ENCODE assay signal across 9 cellular contexts in the genomic region with DNA sequence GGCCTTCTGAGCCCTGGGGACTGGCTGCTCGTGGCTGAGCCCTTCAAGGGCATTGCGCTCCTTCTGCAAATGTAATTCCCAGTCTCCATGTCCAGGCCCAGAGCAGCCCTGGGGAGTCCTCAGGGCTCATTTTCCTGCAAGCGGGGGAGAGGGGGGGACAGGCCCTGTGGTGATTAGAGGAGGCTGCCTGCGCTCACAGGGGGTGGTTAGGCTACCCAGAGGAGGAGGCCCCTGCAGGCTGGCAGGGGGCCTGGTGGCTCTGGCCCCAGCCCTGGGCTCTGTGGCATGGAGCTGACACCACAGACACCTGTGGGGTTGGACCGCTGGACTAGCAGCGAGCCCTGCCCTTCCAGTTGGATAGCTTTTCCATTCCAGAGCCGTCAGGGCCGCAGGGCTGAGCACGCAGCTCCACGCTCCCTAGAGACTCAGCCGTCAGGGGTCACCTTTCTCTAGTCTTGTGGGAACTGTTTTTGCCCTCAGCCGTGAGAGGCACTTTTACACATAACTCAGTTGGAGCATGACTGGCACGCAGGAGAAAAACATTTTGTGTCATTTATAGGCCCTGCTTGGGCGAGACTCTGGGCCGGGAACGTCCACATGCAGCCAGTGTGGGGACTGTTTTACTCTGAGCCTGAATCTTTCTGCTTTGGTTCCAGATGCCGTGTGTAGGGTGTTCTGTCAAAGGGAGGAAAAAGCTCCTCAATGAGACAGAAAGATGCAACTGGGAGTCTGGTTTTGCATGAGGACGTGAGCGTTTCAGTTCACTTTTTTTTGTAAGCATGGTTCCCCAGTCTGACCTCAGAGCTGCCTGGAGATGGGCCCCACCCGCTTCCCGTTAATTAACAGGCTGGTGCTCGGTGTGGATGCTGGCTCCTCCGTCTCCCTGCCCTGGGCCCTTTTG. TPM values are rescaled to one million over a fixed set of nuclear protein-coding genes. Genes with fewer than 3 reads are reported as not detected.
DNase-seq lines count a peak whose midpoint lies in the region; ATAC-seq and TF ChIP-seq lines count a peak whose summit lies in the region.
"Had no signal": no experiment of that assay in that cellular context is flagged by ENCODE, and none has a peak within 500 bp of the region (broad histone marks: within the 10 kb centered on the region; RNA-seq: fewer than 3 reads in every experiment).

No MANE protein-coding gene starts in this region.

- no peaks in the 10 kb centered on the region for H3F3A ChIP-seq in SK-N-SH (replicated peaks; ENCODE audit: insufficient read depth)

- no peak overlapping the region for H3K9ac ChIP-seq in SK-N-SH

- intact Hi-C loops in ascending aorta (cut with DNase I) = loop anchor here (1.0 kb wide), 1 partner anchor 16 kb away; no protein-coding TSS in a partner anchor

- TF ChIP-seq CTCF in SK-N-SH (IDR thresholded peaks at IDR 0.05) = no peak
- TF ChIP-seq CTCF in ascending aorta (IDR thresholded peaks at IDR 0.05) = no peak
- TF ChIP-seq CTCF in osteoblast (IDR thresholded peaks at IDR 0.05; ENCODE audit: extremely low read depth, low read depth, low read length) = no peak

- WGBS in SK-N-SH (ENCODE audit: low lambda C conversion rate) = 89% methylated on average over 19 of the region's 23 CpGs

- peaks cover 0 to 11% of the 10 kb centered on the region in 2 experiments for H3K36me3 ChIP-seq in SK-N-SH (replicated peaks in 1 of 2; ENCODE audit: control insufficient read depth in 1 of 2, insufficient read depth in 2 of 2, low read length in 1 of 2)
- peaks cover 20 to 23% of the 10 kb centered on the region in 2 donors for H3K36me3 ChIP-seq in ascending aorta
- no peaks in the 10 kb centered on the region for H3K36me3 ChIP-seq in osteoblast (ENCODE audit: insufficient read depth, low read length)
- H3K36me3 ChIP-seq in effector memory CD4-positive, alpha-beta T cell (ENCODE audit: control insufficient read depth, insufficient read depth, low read length) = no peaks in the 10 kb centered on the region

- H3K4me1 ChIP-seq in SK-N-SH (ENCODE audit: control insufficient read depth in 1 of 2, insufficient read depth in 2 of 2, low read depth in 1 of 2, low read length in 1 of 2) = peaks cover 23 to 62% of the 10 kb centered on the region in 2 experiments
- H3K4me1 ChIP-seq in ascending aorta = peaks cover 39 to 56% of the 10 kb centered on the region in 2 donors
- peaks cover 18% of the 10 kb centered on the region for H3K4me1 ChIP-seq in osteoblast (ENCODE audit: insufficient read depth, low read length)
- H3K4me1 ChIP-seq in effector memory CD4-positive, alpha-beta T cell (ENCODE audit: control insufficient read depth, insufficient read depth, low read length, poor library complexity, severe bottlenecking) = no peaks in the 10 kb centered on the region

- H3K9me3 ChIP-seq in SK-N-SH (no peaks in the 10 kb centered on the region), ascending aorta (no peaks in the 10 kb centered on the region), osteoblast (ENCODE audit: low read depth, low read length) (no peaks in the 10 kb centered on the region)
- no peaks in the 10 kb centered on the region for H3K9me3 ChIP-seq in effector memory CD4-positive, alpha-beta T cell (ENCODE audit: control insufficient read depth, low read length)
- H3K9me3 ChIP-seq: SJCRH30 had no signal

- H2AFZ ChIP-seq in SK-N-SH (ENCODE audit: low read depth) (no peak overlapping the region), osteoblast (ENCODE audit: low read length) (no peak overlapping the region)

- ATAC-seq in SK-N-SH treated with all-trans-retinoic acid at 6 μM for 48 hours (no peak), HG03139 (IDR thresholded peaks at IDR 0.05; ENCODE audit: unreplicated experiment) (peak; percentile 58)

- H3K4me2 ChIP-seq in SK-N-SH = no peak overlapping the region
- H3K4me2 ChIP-seq in osteoblast (ENCODE audit: insufficient read depth, low read length) = no peak overlapping the region

- H3K9me2 ChIP-seq in SK-N-SH = no peaks in the 10 kb centered on the region

- TF ChIP-seq RAD21 in SK-N-SH (IDR thresholded peaks at IDR 0.05; ENCODE audit: low read length) = no peak; the same call in 1 of the 2 replicates

- no peak for TF ChIP-seq EP300 in SK-N-SH (IDR thresholded peaks at IDR 0.05; ENCODE audit: borderline replicate concordance in 1 of 2, low read depth in 1 of 2, low read length in 1 of 2)

- DNase-seq in SK-N-SH = peak; percentile 69
- no peak for DNase-seq in ascending aorta (ENCODE audit: low spot score in 2 of 2)
- peak; percentile 82 for DNase-seq in osteoblast (ENCODE audit: insufficient read length, low spot score, missing footprints)
- DNase-seq in activated CD4-positive, alpha-beta T cell treated with anti-CD3 and anti-CD28 coated beads for 48 hours = no peak
- DNase-seq in activated naive CD4-positive, alpha-beta T cell treated with anti-CD3 and anti-CD28 coated beads, Interleukin-2, amount 50 U/mL, for 16 hours = no peak
- no peak for DNase-seq in effector memory CD4-positive, alpha-beta T cell

- no peaks in the 10 kb centered on the region for H3K27me3 ChIP-seq in SK-N-SH (ENCODE audit: insufficient read depth)
- H3K27me3 ChIP-seq in ascending aorta = no peaks in the 10 kb centered on the region
- no peaks in the 10 kb centered on the region for H3K27me3 ChIP-seq in osteoblast (ENCODE audit: insufficient read depth, low read length)
- no peaks in the 10 kb centered on the region for H3K27me3 ChIP-seq in effector memory CD4-positive, alpha-beta T cell (replicated peaks; ENCODE audit: control insufficient read depth, insufficient read depth, low read length, poor library complexity, severe bottlenecking)
- H3K27me3 ChIP-seq: SJCRH30 had no signal

- CTCF ChIA-PET in SK-N-SH (lab: Yijun Ruan, JAX) = interaction anchor here (1.2 to 5.4 kb wide), 4 partner anchors 12 to 112 kb away, joined by 4 to 34 read pairs (median 10); no protein-coding TSS in a partner anchor

- POLR2A ChIA-PET in SK-N-SH (lab: Yijun Ruan, JAX) = interaction anchor here (1.3 kb wide), 1 partner anchor 72 kb away, joined by 3 read pairs; no protein-coding TSS in a partner anchor

- H4K20me1 ChIP-seq in SK-N-SH (ENCODE audit: insufficient read depth) (no peaks in the 10 kb centered on the region), osteoblast (ENCODE audit: insufficient read depth, low read length) (no peaks in the 10 kb centered on the region)

- H3K27ac ChIP-seq in SK-N-SH (ENCODE audit: low read depth in 2 of 2, low read length in 1 of 2) (peak overlapping the region in 1 of 2 experiments; percentile 100; a peak in 2 of 4 replicates), ascending aorta (peak overlapping the region; percentile 86 to 95), osteoblast (ENCODE audit: low read depth, low read length) (no peak overlapping the region)
- no peak overlapping the region for H3K27ac ChIP-seq in effector memory CD4-positive, alpha-beta T cell (ENCODE audit: insufficient read depth, low read length, poor library complexity, severe bottlenecking)
- H3K27ac ChIP-seq: SJCRH30 had no signal

- H3K4me3 ChIP-seq in SK-N-SH (ENCODE audit: low read depth in 2 of 2, low read length in 1 of 2) (no peak overlapping the region), ascending aorta (no peak overlapping the region), osteoblast (ENCODE audit: insufficient read depth, low read length) (no peak overlapping the region)
- no peak overlapping the region for H3K4me3 ChIP-seq in effector memory CD4-positive, alpha-beta T cell (ENCODE audit: insufficient read depth, low read depth, low read length, poor library complexity, severe bottlenecking)
- H3K4me3 ChIP-seq: SJCRH30 had no signal

- no peaks in the 10 kb centered on the region for H3K79me2 ChIP-seq in SK-N-SH (ENCODE audit: insufficient read depth)
- no peaks in the 10 kb centered on the region for H3K79me2 ChIP-seq in osteoblast (ENCODE audit: insufficient read depth, low read length)

TF ChIP-seq in SK-N-SH, 30 proteins besides CTCF, POLR2A, EP300 and RAD21:
- TF ChIP-seq TCF12 (IDR thresholded peaks at IDR 0.05) (no peak), MXI1 (IDR thresholded peaks at IDR 0.05; ENCODE audit: low read depth, low read length) (peak; percentile 40; the same call in 1 of the 2 replicates), RXRA (IDR thresholded peaks at IDR 0.05; ENCODE audit: borderline replicate concordance, low read depth) (no peak)
- TF ChIP-seq, protein P1, sequence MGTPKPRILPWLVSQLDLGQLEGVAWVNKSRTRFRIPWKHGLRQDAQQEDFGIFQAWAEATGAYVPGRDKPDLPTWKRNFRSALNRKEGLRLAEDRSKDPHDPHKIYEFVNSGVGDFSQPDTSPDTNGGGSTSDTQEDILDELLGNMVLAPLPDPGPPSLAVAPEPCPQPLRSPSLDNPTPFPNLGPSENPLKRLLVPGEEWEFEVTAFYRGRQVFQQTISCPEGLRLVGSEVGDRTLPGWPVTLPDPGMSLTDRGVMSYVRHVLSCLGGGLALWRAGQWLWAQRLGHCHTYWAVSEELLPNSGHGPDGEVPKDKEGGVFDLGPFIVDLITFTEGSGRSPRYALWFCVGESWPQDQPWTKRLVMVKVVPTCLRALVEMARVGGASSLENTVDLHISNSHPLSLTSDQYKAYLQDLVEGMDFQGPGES (IDR thresholded peaks at IDR 0.05; ENCODE audit: low read depth, low read length) = no peak

TF ChIP-seq in SK-N-SH treated with all-trans-retinoic acid at 6 μM for 48 hours, 23 proteins besides CTCF, POLR2A, EP300 and RAD21 (continues in another document):
- TF ChIP-seq, protein P2, sequence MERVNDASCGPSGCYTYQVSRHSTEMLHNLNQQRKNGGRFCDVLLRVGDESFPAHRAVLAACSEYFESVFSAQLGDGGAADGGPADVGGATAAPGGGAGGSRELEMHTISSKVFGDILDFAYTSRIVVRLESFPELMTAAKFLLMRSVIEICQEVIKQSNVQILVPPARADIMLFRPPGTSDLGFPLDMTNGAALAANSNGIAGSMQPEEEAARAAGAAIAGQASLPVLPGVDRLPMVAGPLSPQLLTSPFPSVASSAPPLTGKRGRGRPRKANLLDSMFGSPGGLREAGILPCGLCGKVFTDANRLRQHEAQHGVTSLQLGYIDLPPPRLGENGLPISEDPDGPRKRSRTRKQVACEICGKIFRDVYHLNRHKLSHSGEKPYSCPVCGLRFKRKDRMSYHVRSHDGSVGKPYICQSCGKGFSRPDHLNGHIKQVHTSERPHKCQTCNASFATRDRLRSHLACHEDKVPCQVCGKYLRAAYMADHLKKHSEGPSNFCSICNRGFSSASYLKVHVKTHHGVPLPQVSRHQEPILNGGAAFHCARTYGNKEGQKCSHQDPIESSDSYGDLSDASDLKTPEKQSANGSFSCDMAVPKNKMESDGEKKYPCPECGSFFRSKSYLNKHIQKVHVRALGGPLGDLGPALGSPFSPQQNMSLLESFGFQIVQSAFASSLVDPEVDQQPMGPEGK (CRISPR knock-in tag; IDR thresholded peaks at IDR 0.05; ENCODE audit: borderline replicate concordance) = no peak
- TF ChIP-seq BACH2 (CRISPR knock-in tag; IDR thresholded peaks at IDR 0.05; ENCODE audit: borderline replicate concordance) = no peak
- no peak for TF ChIP-seq ZFP30 (CRISPR knock-in tag; IDR thresholded peaks at IDR 0.05)

RNA-seq across cellular contexts. Expression of a gene that starts 58.1 kb away (rescaled TPM):
- polyA plus RNA-seq in SK-N-SH (2012; rRNA removed) = 10.2 and 15.0 TPM in 2 replicates
- 6.1 and 10.0 TPM in 2 replicates for polyA plus RNA-seq in SK-N-SH (2012; cell fraction: cytosol; rRNA removed)
- 18.6 and 21.7 TPM in 2 replicates for polyA plus RNA-seq in SK-N-SH (2012; cell fraction: nucleus; rRNA removed)
- total RNA-seq in ascending aorta = 130 TPM
- 16.3 and 18.6 TPM in 2 replicates for total RNA-seq in osteoblast

Comparison
In these comparisons a context has a peak if more than half of its experiments do, and no peak if none do; other contexts are left out.
1. DNase-seq: peak in SK-N-SH (single experiment) and osteoblast (single experiment); none in ascending aorta (0 of 2), activated CD4-positive, alpha-beta T cell treated with anti-CD3 and anti-CD28 coated beads for 48 hours (single experiment), activated naive CD4-positive, alpha-beta T cell treated with anti-CD3 and anti-CD28 coated beads, Interleukin-2, amount 50 U/mL, for 16 hours (single experiment) and effector memory CD4-positive, alpha-beta T cell (0 of 3).
2. H3K27ac ChIP-seq: peak in ascending aorta (2 of 2); none in osteoblast (single experiment) and effector memory CD4-positive, alpha-beta T cell (single experiment).